9 cellular contexts compared by ENCODE assay signal in the genomic region with DNA sequence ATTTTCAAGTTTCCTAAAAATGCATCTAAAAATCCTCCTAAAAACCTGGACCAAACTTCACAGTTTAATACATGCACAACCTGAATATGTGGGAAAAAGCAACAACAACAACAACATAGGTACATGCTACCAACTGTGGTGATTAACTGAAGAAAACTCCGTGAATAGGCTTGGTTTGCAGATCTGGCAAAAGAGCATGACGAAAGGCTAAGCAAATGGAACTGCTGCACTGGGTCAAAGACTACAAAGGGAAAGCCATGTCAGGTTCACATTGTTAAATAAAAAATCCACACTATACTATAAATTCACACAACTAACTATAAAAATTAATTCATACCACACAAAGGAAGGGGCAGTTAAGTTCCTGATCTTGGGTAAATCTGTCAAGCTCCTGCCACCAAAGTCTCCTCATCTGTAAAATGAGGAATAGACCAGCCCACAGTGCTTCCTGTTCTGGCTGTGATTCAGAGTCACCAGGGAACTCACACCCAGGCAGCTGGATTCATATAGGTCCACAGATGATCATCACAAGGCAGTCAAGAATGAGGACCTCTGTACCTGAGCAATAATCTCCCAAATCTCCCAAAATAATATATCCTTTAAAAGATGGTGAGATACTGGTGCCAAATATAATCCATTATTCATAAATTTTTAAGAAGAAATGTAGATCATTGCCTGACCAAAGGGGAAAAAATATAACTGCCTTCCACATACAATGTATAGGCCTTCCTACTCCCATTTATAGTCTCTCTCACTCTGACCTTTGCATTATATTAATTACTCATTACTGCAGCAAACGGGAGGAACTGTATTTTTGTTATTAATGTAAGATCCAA. TPM values are rescaled to one million over a fixed set of nuclear protein-coding genes. Genes with fewer than 3 reads are reported as not detected.
DNase-seq lines count a peak whose midpoint lies in the region; ATAC-seq lines count a peak whose summit lies in the region.
"Had no signal": no experiment of that assay in that cellular context is flagged by ENCODE, and none has a peak within 500 bp of the region (broad histone marks: within the 10 kb centered on the region; RNA-seq: fewer than 3 reads in every experiment).

No MANE protein-coding gene starts in this region.

- peak overlapping the region; percentile 44 for H3K27ac Mint-ChIP-seq in activated CD4-positive, alpha-beta T cell treated with anti-CD3 and anti-CD28 coated beads for 36 hours
- no peak overlapping the region for H3K27ac Mint-ChIP-seq in activated CD4-positive, alpha-beta T cell treated with anti-CD3 and anti-CD28 coated beads, Interleukin-2, amount 10 ng/mL, durations not matched to agents 7 days and 5 days
- peak overlapping the region; percentile 86 for H3K27ac Mint-ChIP-seq in stimulated activated naive B cell treated with anti-CD40 and anti-IgM and Interleukin-4, amounts not matched to agents 10 μg/mL and 1 μg/mL and 100 μg/mL, for 72 hours

- H3K4me1 Mint-ChIP-seq in activated CD4-positive, alpha-beta T cell treated with anti-CD3 and anti-CD28 coated beads for 36 hours = peaks cover 49% of the 10 kb centered on the region
- H3K4me1 Mint-ChIP-seq in activated CD4-positive, alpha-beta T cell treated with anti-CD3 and anti-CD28 coated beads, Interleukin-2, amount 10 ng/mL, durations not matched to agents 7 days and 5 days = peaks cover 30% of the 10 kb centered on the region
- H3K4me1 Mint-ChIP-seq in stimulated activated naive B cell treated with anti-CD40 and anti-IgM and Interleukin-4, amounts not matched to agents 10 μg/mL and 1 μg/mL and 100 μg/mL, for 72 hours = peaks cover 40 to 74% of the 10 kb centered on the region in 2 donors

- ATAC-seq in activated CD4-positive, alpha-beta T cell treated with anti-CD3 and anti-CD28 coated beads for 36 hours = peak; percentile 85
- ATAC-seq in left cardiac atrium (peak; percentile 31 to 59), GM19397 (IDR thresholded peaks at IDR 0.05; ENCODE audit: unreplicated experiment) (no peak), HG03469 (IDR thresholded peaks at IDR 0.05; ENCODE audit: unreplicated experiment) (no peak)
- ATAC-seq in stimulated activated naive B cell treated with anti-CD40 and anti-IgM and Interleukin-4, amounts not matched to agents 10 μg/mL and 1 μg/mL and 100 μg/mL, for 72 hours (replicated peaks) = peak; percentile 76 to 92

- no peaks in the 10 kb centered on the region for H3K36me3 Mint-ChIP-seq in activated CD4-positive, alpha-beta T cell treated with anti-CD3 and anti-CD28 coated beads for 36 hours (ENCODE audit: low read depth)
- no peaks in the 10 kb centered on the region for H3K36me3 Mint-ChIP-seq in activated CD4-positive, alpha-beta T cell treated with anti-CD3 and anti-CD28 coated beads, Interleukin-2, amount 10 ng/mL, durations not matched to agents 7 days and 5 days (ENCODE audit: low read depth)
- H3K36me3 Mint-ChIP-seq in stimulated activated naive B cell treated with anti-CD40 and anti-IgM and Interleukin-4, amounts not matched to agents 10 μg/mL and 1 μg/mL and 100 μg/mL, for 72 hours = peaks cover 3 to 9% of the 10 kb centered on the region in 2 donors

- H3K9me3 Mint-ChIP-seq in activated CD4-positive, alpha-beta T cell treated with anti-CD3 and anti-CD28 coated beads for 36 hours (ENCODE audit: low read depth) = no peaks in the 10 kb centered on the region
- H3K9me3 Mint-ChIP-seq in activated CD4-positive, alpha-beta T cell treated with anti-CD3 and anti-CD28 coated beads, Interleukin-2, amount 10 ng/mL, durations not matched to agents 7 days and 5 days = no peaks in the 10 kb centered on the region
- no peaks in the 10 kb centered on the region for H3K9me3 Mint-ChIP-seq in stimulated activated naive B cell treated with anti-CD40 and anti-IgM and Interleukin-4, amounts not matched to agents 10 μg/mL and 1 μg/mL and 100 μg/mL, for 72 hours

- POLR2A ChIA-PET in activated CD4-positive, alpha-beta T cell treated with anti-CD3 and anti-CD28 coated beads for 36 hours (lab: Charles Lee) = no interaction called here
- POLR2A ChIA-PET in activated CD4-positive, alpha-beta T cell treated with anti-CD3 and anti-CD28 coated beads, Interleukin-2, amount 10 ng/mL, durations not matched to agents 7 days and 5 days (lab: Charles Lee) = no interaction called here

- intact Hi-C loops in activated CD4-positive, alpha-beta T cell treated with anti-CD3 and anti-CD28 coated beads for 36 hours (cut with DNase I, micrococcal nuclease) = loop anchor here in 1 of 2 experiments (1.0 kb wide), 1 partner anchor 28 kb away; no protein-coding TSS in a partner anchor
- intact Hi-C loops in left cardiac atrium (cut with DNase I) = no loop called here

- H3K4me3 Mint-ChIP-seq in activated CD4-positive, alpha-beta T cell treated with anti-CD3 and anti-CD28 coated beads for 36 hours = no peak overlapping the region
- H3K4me3 Mint-ChIP-seq in activated CD4-positive, alpha-beta T cell treated with anti-CD3 and anti-CD28 coated beads, Interleukin-2, amount 10 ng/mL, durations not matched to agents 7 days and 5 days = no peak overlapping the region
- no peak overlapping the region for H3K4me3 Mint-ChIP-seq in stimulated activated naive B cell treated with anti-CD40 and anti-IgM and Interleukin-4, amounts not matched to agents 10 μg/mL and 1 μg/mL and 100 μg/mL, for 72 hours

- CTCF ChIA-PET in activated CD4-positive, alpha-beta T cell treated with anti-CD3 and anti-CD28 coated beads for 36 hours (lab: Charles Lee) = interaction anchor here (1.6 to 3.0 kb wide), 2 partner anchors 11 to 60 kb away, joined by 3 to 10 read pairs; no protein-coding TSS in a partner anchor
- CTCF ChIA-PET in activated CD4-positive, alpha-beta T cell treated with anti-CD3 and anti-CD28 coated beads, Interleukin-2, amount 10 ng/mL, durations not matched to agents 7 days and 5 days (lab: Charles Lee) = interaction anchor here (1.5 kb wide), 1 partner anchor 71 kb away, joined by 3 read pairs; no protein-coding TSS in a partner anchor

- H3K27me3 Mint-ChIP-seq in activated CD4-positive, alpha-beta T cell treated with anti-CD3 and anti-CD28 coated beads for 36 hours = no peaks in the 10 kb centered on the region
- H3K27me3 Mint-ChIP-seq in activated CD4-positive, alpha-beta T cell treated with anti-CD3 and anti-CD28 coated beads, Interleukin-2, amount 10 ng/mL, durations not matched to agents 7 days and 5 days = peaks cover 4% of the 10 kb centered on the region
- no peaks in the 10 kb centered on the region for H3K27me3 Mint-ChIP-seq in stimulated activated naive B cell treated with anti-CD40 and anti-IgM and Interleukin-4, amounts not matched to agents 10 μg/mL and 1 μg/mL and 100 μg/mL, for 72 hours

- peak; percentile 43 for DNase-seq in activated CD4-positive, alpha-beta T cell treated with anti-CD3 and anti-CD28 coated beads for 36 hours
- no peak for DNase-seq in activated CD4-positive, alpha-beta T cell treated with anti-CD3 and anti-CD28 coated beads, Interleukin-2, amount 10 ng/mL, durations not matched to agents 7 days and 5 days
- DNase-seq in SKM-1 treated with dmso at 0.1 percent for 144 hours (lab: John Stamatoyannopoulos, UW; ENCODE audit: unreplicated experiment) (peak; percentile 2), left cardiac atrium (no peak), NCI-H146 treated with DMSO at 0.1 percent for 48 hours (lab: John Stamatoyannopoulos, UW; ENCODE audit: unreplicated experiment) (no peak)
- no peak for DNase-seq in stimulated activated naive B cell treated with anti-CD40 and anti-IgM and Interleukin-4, amounts not matched to agents 10 μg/mL and 1 μg/mL and 100 μg/mL, for 72 hours
- DNase-seq: activated gamma-delta T cell treated with Interleukin-2 at 50 U/mL for 16 hours had no signal

RNA-seq across cellular contexts. Expression of gene CORO1C, which starts 7.0 kb away (rescaled TPM):
- 10 to 100 TPM; 83.5 to 90.8 TPM for total RNA-seq in activated CD4-positive, alpha-beta T cell treated with anti-CD3 and anti-CD28 coated beads for 36 hours
- total RNA-seq in activated CD4-positive, alpha-beta T cell treated with anti-CD3 and anti-CD28 coated beads, Interleukin-2, amount 10 ng/mL, durations not matched to agents 7 days and 5 days = 10 to 100 TPM; 38.5 to 41.3 TPM
- total RNA-seq in left cardiac atrium = 100 to 1,000 TPM in 1 of 2 donors, 10 to 100 TPM in 1; 95.0 to 109 TPM

Comparison
In these comparisons a context has a peak if more than half of its experiments do, and no peak if none do; other contexts are left out.
1. DNase-seq: peak in activated CD4-positive, alpha-beta T cell treated with anti-CD3 and anti-CD28 coated beads for 36 hours (single experiment) and SKM-1 treated with dmso at 0.1 percent for 144 hours (single experiment); none in activated CD4-positive, alpha-beta T cell treated with anti-CD3 and anti-CD28 coated beads, Interleukin-2, amount 10 ng/mL, durations not matched to agents 7 days and 5 days (single experiment), left cardiac atrium (single experiment), stimulated activated naive B cell treated with anti-CD40 and anti-IgM and Interleukin-4, amounts not matched to agents 10 μg/mL and 1 μg/mL and 100 μg/mL, for 72 hours (single experiment) and NCI-H146 treated with DMSO at 0.1 percent for 48 hours (single experiment).
2. ATAC-seq: peak in activated CD4-positive, alpha-beta T cell treated with anti-CD3 and anti-CD28 coated beads for 36 hours (single experiment), left cardiac atrium (2 of 2) and stimulated activated naive B cell treated with anti-CD40 and anti-IgM and Interleukin-4, amounts not matched to agents 10 μg/mL and 1 μg/mL and 100 μg/mL, for 72 hours (2 of 2); none in GM19397 (single experiment) and HG03469 (single experiment).